Comparison of ENCODE assay signal across 9 cellular contexts in the genomic region with DNA sequence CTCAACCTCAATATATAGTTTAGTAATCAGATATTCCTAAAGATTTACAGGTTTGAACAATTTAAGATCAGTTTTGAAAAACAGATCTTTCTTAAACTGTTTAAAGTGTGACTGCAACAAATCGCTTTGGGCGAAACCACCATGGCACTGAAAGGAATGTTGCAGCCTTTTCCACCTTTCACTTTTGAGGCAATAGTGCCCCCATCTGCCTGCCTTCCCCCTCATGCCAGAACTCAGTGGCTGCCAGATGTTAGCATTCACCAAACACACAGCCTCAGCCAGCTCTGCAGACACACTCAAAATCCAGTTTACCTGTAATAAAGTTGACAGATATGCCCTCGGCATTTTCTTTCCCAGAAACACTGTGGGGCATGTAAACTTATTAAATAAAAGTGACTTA. TPM values are rescaled to one million over a fixed set of nuclear protein-coding genes. Genes with fewer than 3 reads are reported as not detected.
DNase-seq lines count a peak whose midpoint lies in the region; ATAC-seq, FAIRE-seq and TF ChIP-seq lines count a peak whose summit lies in the region.
"Had no signal": no experiment of that assay in that cellular context is flagged by ENCODE, and none has a peak within 500 bp of the region (broad histone marks: within the 10 kb centered on the region; RNA-seq: fewer than 3 reads in every experiment).

No MANE protein-coding gene starts in this region.

- DNase-seq in GDM1 (lab: John Stamatoyannopoulos, UW) = peak; percentile 22
- DNase-seq in LHCN-M2 (ENCODE audit: low read depth) = peak; percentile 48
- DNase-seq in colonic mucosa = peak; percentile 29
- DNase-seq in myocyte (ENCODE audit: low read depth) = peak; percentile 65
- DNase-seq in frontal cortex (ENCODE audit: low spot score in 2 of 2) = no peak
- DNase-seq in stimulated activated CD8-positive, alpha-beta memory T cell treated with anti-CD3 and anti-CD28 coated beads, Interleukin-4, amount 100 ng/mL, for 48 hours = no peak

- ATAC-seq in HG02884 (IDR thresholded peaks at IDR 0.05; ENCODE audit: unreplicated experiment) (no peak), GM19395 (IDR thresholded peaks at IDR 0.05; ENCODE audit: unreplicated experiment) (no peak)

- H3K27me3 ChIP-seq in colonic mucosa = no peaks in the 10 kb centered on the region
- H3K27me3 ChIP-seq: SJSA1 had no signal

- no peak for TF ChIP-seq CTCF in colonic mucosa (IDR thresholded peaks at IDR 0.05)

- no peaks in the 10 kb centered on the region for H3K4me1 ChIP-seq in colonic mucosa

- H3K9ac ChIP-seq in colonic mucosa (ENCODE audit: low read depth in 2 of 2, low read length in 2 of 2) = no peak overlapping the region

- no peak overlapping the region for H3K4me3 ChIP-seq in colonic mucosa
- H3K4me3 ChIP-seq: SJSA1 had no signal

- H3K36me3 ChIP-seq in colonic mucosa = no peaks in the 10 kb centered on the region

- no peak for FAIRE-seq in frontal cortex (lab: Jason Lieb, UNC)

- no peaks in the 10 kb centered on the region for H3K9me3 ChIP-seq in colonic mucosa
- H3K9me3 ChIP-seq: SJSA1 had no signal

- no peak overlapping the region for H3K27ac ChIP-seq in colonic mucosa
- H3K27ac ChIP-seq: SJSA1 had no signal

- intact Hi-C loops in colonic mucosa (cut with DNase I) = no loop called here

RNA-seq across cellular contexts. Expression of a gene that starts 3.3 kb away (rescaled TPM):
- total RNA-seq in LHCN-M2 (2014; rRNA removed) = 5.6 and 7.5 TPM in 2 replicates
- 4.2 TPM for polyA plus RNA-seq in LHCN-M2 (2012)
- total RNA-seq in colonic mucosa = 1 to 10 TPM; 8.2 to 9.1 TPM
- 12.4 and 20.8 TPM in 2 replicates for total RNA-seq in myocyte
- 8.7 TPM for polyA plus RNA-seq in myocyte (2012)
- 15.5 TPM for total RNA-seq in frontal cortex

Comparison
In these comparisons a context has a peak if more than half of its experiments do, and no peak if none do; other contexts are left out.
1. DNase-seq: peak in GDM1 (single experiment), LHCN-M2 (single experiment), colonic mucosa (single experiment) and myocyte (single experiment); none in frontal cortex (0 of 2) and stimulated activated CD8-positive, alpha-beta memory T cell treated with anti-CD3 and anti-CD28 coated beads, Interleukin-4, amount 100 ng/mL, for 48 hours (single experiment).